Comparison of ENCODE assay signal across 1 cellular context in genomic region chr21:44887126-44887806, GRCh38.
A peak's percentile ranks its signal among the peaks of the same experiment; 100 is the strongest.
TF ChIP-seq lines count a peak whose summit lies in the region.

No MANE protein-coding gene starts in this region.

TF ChIP-seq in HepG2, 621 proteins besides CTCF, POLR2A, EP300 and RAD21:
- peak; percentile 12; the same call in 1 of the 2 replicates for TF ChIP-seq TBX2 (CRISPR knock-in tag; IDR thresholded peaks at IDR 0.05; ENCODE audit: borderline replicate concordance)
- peak; percentile 35 for TF ChIP-seq ZNF883 (CRISPR knock-in tag; IDR thresholded peaks at IDR 0.05; ENCODE audit: not compliant biosample characterization)
- TF ChIP-seq ZNF263 (CRISPR knock-in tag; IDR thresholded peaks at IDR 0.05): no peak
- TF ChIP-seq ZNF891 (CRISPR knock-in tag; IDR thresholded peaks at IDR 0.05): 0 out of 2 replicates have a peak, but pooled peaks have one; percentile 8
- peak; percentile 20; the same call in 1 of the 2 replicates for TF ChIP-seq ZFX (CRISPR knock-in tag; IDR thresholded peaks at IDR 0.05; ENCODE audit: low read depth)
- no peak for TF ChIP-seq ATM (IDR thresholded peaks at IDR 0.05; ENCODE audit: borderline replicate concordance)
